1 cellular context compared by ENCODE assay signal in genomic region chr2:174180165-174180724, GRCh38.
TF ChIP-seq lines count a peak whose summit lies in the region.

No MANE protein-coding gene starts in this region.

TF ChIP-seq in GM23338, 12 proteins besides CTCF, POLR2A, EP300 and RAD21 (continued from another document):
- no peak for TF ChIP-seq ZNF462 (CRISPR knock-in tag; IDR thresholded peaks at IDR 0.05)
